ENCODE assay signal across 11 cellular contexts in the genomic region with DNA sequence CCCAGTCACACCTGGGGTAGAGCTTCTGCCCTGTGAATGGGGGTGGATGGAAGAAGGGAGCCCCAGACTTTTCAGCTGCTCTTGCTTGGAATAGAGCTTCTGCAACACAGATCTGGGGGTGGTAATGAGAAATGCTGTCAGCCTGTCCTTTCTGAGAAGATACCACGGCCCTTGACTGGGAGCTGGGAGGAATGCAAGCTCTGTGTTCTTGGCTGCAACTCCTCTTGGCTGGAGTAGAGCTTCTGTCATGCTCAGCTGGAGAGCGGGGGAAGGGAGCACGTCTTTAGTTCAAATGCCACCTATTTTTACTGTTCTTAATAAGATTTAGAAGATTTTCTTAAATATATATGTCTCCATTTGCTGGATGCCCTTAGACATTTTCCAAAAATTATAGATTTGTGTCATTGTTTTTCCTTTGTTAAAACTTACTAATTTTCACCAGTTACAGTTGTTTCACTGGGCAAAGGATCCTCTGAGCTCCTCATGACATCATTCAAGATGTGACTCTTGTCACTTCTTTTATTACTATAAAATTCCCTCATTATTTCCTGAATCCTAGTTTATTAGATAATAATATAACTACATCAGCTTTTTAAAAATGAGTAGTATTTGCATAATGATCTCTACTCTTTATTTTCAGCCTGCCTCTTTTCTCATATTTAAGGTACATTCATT.
DNase-seq lines count a peak whose midpoint lies in the region; ATAC-seq and TF ChIP-seq lines count a peak whose summit lies in the region.
"Had no signal": no experiment of that assay in that cellular context is flagged by ENCODE, and none has a peak within 500 bp of the region (broad histone marks: within the 10 kb centered on the region; RNA-seq: fewer than 3 reads in every experiment).

No MANE protein-coding gene starts in this region.

- H3K36me3 ChIP-seq in mesendoderm (ENCODE audit: control insufficient read depth, insufficient read depth, low read length) = no peaks in the 10 kb centered on the region

- H3K4me1 Mint-ChIP-seq in WTC11 = no peaks in the 10 kb centered on the region

- no peak overlapping the region for H3K4me2 ChIP-seq in mesendoderm (ENCODE audit: low read length)

- H3K27ac Mint-ChIP-seq in WTC11 = no peak overlapping the region

- no peaks in the 10 kb centered on the region; the same call in 1 of the 2 replicates for H3K27me3 Mint-ChIP-seq in WTC11 (ENCODE audit: low read depth)

- no peak overlapping the region for H3K4ac ChIP-seq in mesendoderm (ENCODE audit: low read depth, low read length)

- DNase-seq in WTC11 (ENCODE audit: low spot score) (no peak), foreskin fibroblast (peak; percentile 65 to 81), mesendoderm (peak; percentile 22), ureter (ENCODE audit: low spot score) (peak; percentile 65), NCI-H2171 (lab: John Stamatoyannopoulos, UW) (no peak)
- no peak for DNase-seq in activated CD4-positive, alpha-beta T cell treated with anti-CD3 and anti-CD28 coated beads, Interleukin-2, amount 50 U/mL, for 4 hours
- no peak for DNase-seq in activated CD4-positive, alpha-beta T cell treated with anti-CD3 and anti-CD28 coated beads for 4 hours
- DNase-seq: activated T-cell treated with anti-CD3 and anti-CD28 coated beads, Interleukin-2, amount 50 U/mL, for 4 hours; GOT3; NCI-H1417; occipital lobe had no signal

- no peak overlapping the region for H2AK5ac ChIP-seq in mesendoderm (ENCODE audit: low read length)

- H4K5ac ChIP-seq in mesendoderm (ENCODE audit: low read length) = no peak overlapping the region

- H3K4me3 ChIP-seq in foreskin fibroblast (ENCODE audit: low read depth in 1 of 2, low read length in 2 of 2) (no peak overlapping the region), mesendoderm (ENCODE audit: low read length) (no peak overlapping the region)

- H3K23ac ChIP-seq in mesendoderm (ENCODE audit: low read length) = no peak overlapping the region

- no peak overlapping the region for H4K8ac ChIP-seq in mesendoderm (ENCODE audit: low read depth, low read length)

- H3K79me2 ChIP-seq in mesendoderm (ENCODE audit: control insufficient read depth, insufficient read depth, low read length) = no peaks in the 10 kb centered on the region

- POLR2A ChIA-PET in WTC11 (lab: Charles Lee) = no interaction called here

- WGBS in mesendoderm (ENCODE audit: extremely low coverage, insufficient coverage, low lambda C conversion rate) = no CpG with 5 or more reads among the region's 3 CpGs

- H3K9me3 Mint-ChIP-seq in WTC11 = peaks cover 7% of the 10 kb centered on the region
- H3K9me3 Mint-ChIP-seq: activated T-cell treated with anti-CD3 and anti-CD28 coated beads, Interleukin-2, amount 50 U/mL, for 4 hours had no signal

- H3K18ac ChIP-seq in mesendoderm (ENCODE audit: low read length) = no peak overlapping the region

- H3K27ac ChIP-seq in mesendoderm (ENCODE audit: low read depth, low read length) = no peak overlapping the region

- no peaks in the 10 kb centered on the region for H3K27me3 ChIP-seq in mesendoderm (ENCODE audit: insufficient read depth, low read length, poor library complexity)

- H3K4me1 ChIP-seq in mesendoderm (ENCODE audit: control insufficient read depth, low read depth, low read length) = no peaks in the 10 kb centered on the region

- no peak overlapping the region for H2BK5ac ChIP-seq in mesendoderm (ENCODE audit: low read length)

- no peaks in the 10 kb centered on the region for H3K36me3 Mint-ChIP-seq in WTC11

- no peak overlapping the region for H2BK15ac ChIP-seq in mesendoderm (replicated peaks; ENCODE audit: low read depth)

- H3K56ac ChIP-seq in mesendoderm (ENCODE audit: low read length) = no peak overlapping the region

- no peak for TF ChIP-seq CTCF in WTC11 (IDR thresholded peaks at IDR 0.05)
- no peak for TF ChIP-seq CTCF in foreskin fibroblast (IDR thresholded peaks at IDR 0.05; ENCODE audit: low read depth, low read length)

- ATAC-seq in WTC11 = peak; percentile 59
- ATAC-seq: activated T-cell treated with anti-CD3 and anti-CD28 coated beads, Interleukin-2, amount 50 U/mL, for 4 hours had no signal

- no peak overlapping the region for H2BK120ac ChIP-seq in mesendoderm (ENCODE audit: low read depth, low read length)

- no peaks in the 10 kb centered on the region for H3K79me1 ChIP-seq in mesendoderm (ENCODE audit: low read length)

- no peak overlapping the region for H3K9ac ChIP-seq in mesendoderm (ENCODE audit: low read length)

- CTCF ChIA-PET in WTC11 (lab: Charles Lee) = interaction anchor here (1.3 kb wide), 1 partner anchor 228 kb away, joined by 5 read pairs; no protein-coding TSS in a partner anchor

- H3K4me3 Mint-ChIP-seq in WTC11 = no peak overlapping the region
- H3K4me3 Mint-ChIP-seq: activated T-cell treated with anti-CD3 and anti-CD28 coated beads, Interleukin-2, amount 50 U/mL, for 4 hours had no signal

TF ChIP-seq in WTC11, 78 proteins besides CTCF, POLR2A, EP300 and RAD21:
- TF ChIP-seq JAZF1 (CRISPR knock-in tag; IDR thresholded peaks at IDR 0.05) (no peak), FOXP4 (CRISPR knock-in tag; IDR thresholded peaks at IDR 0.05) (no peak), FOXK1 (CRISPR knock-in tag; IDR thresholded peaks at IDR 0.05) (no peak), CREB1 (CRISPR knock-in tag; IDR thresholded peaks at IDR 0.05) (no peak), NR1H2 (CRISPR knock-in tag; IDR thresholded peaks at IDR 0.05) (no peak), ATF1 (CRISPR knock-in tag; IDR thresholded peaks at IDR 0.05) (no peak), TEAD1 (CRISPR knock-in tag; IDR thresholded peaks at IDR 0.05) (no peak), NFATC4 (CRISPR knock-in tag; IDR thresholded peaks at IDR 0.05) (no peak), TEAD4 (CRISPR knock-in tag; IDR thresholded peaks at IDR 0.05) (no peak), CREM (CRISPR knock-in tag; IDR thresholded peaks at IDR 0.05) (no peak)
- TF ChIP-seq, protein P1, sequence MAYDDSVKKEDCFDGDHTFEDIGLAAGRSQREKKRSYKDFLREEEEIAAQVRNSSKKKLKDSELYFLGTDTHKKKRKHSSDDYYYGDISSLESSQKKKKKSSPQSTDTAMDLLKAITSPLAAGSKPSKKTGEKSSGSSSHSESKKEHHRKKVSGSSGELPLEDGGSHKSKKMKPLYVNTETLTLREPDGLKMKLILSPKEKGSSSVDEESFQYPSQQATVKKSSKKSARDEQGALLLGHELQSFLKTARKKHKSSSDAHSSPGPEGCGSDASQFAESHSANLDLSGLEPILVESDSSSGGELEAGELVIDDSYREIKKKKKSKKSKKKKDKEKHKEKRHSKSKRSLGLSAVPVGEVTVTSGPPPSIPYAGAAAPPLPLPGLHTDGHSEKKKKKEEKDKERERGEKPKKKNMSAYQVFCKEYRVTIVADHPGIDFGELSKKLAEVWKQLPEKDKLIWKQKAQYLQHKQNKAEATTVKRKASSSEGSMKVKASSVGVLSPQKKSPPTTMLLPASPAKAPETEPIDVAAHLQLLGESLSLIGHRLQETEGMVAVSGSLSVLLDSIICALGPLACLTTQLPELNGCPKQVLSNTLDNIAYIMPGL (CRISPR knock-in tag; IDR thresholded peaks at IDR 0.05) = no peak
- TF ChIP-seq, protein P2, sequence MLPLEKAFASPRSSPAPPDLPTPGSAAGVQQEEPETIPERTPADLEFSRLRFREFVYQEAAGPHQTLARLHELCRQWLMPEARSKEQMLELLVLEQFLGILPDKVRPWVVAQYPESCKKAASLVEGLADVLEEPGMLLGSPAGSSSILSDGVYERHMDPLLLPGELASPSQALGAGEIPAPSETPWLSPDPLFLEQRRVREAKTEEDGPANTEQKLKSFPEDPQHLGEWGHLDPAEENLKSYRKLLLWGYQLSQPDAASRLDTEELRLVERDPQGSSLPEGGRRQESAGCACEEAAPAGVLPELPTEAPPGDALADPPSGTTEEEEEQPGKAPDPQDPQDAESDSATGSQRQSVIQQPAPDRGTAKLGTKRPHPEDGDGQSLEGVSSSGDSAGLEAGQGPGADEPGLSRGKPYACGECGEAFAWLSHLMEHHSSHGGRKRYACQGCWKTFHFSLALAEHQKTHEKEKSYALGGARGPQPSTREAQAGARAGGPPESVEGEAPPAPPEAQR (CRISPR knock-in tag; IDR thresholded peaks at IDR 0.05) = no peak
TF ChIP-seq in WTC11: peak in this region for 0.

Comparison
In these comparisons a context has a peak if more than half of its experiments do, and no peak if none do; other contexts are left out.
1. DNase-seq: peak in foreskin fibroblast (2 of 2), mesendoderm (single experiment) and ureter (single experiment); none in WTC11 (single experiment), activated CD4-positive, alpha-beta T cell treated with anti-CD3 and anti-CD28 coated beads, Interleukin-2, amount 50 U/mL, for 4 hours (0 of 2), NCI-H2171 (single experiment) and activated CD4-positive, alpha-beta T cell treated with anti-CD3 and anti-CD28 coated beads for 4 hours (0 of 2).